8 cellular contexts compared by ENCODE assay signal in the genomic region with DNA sequence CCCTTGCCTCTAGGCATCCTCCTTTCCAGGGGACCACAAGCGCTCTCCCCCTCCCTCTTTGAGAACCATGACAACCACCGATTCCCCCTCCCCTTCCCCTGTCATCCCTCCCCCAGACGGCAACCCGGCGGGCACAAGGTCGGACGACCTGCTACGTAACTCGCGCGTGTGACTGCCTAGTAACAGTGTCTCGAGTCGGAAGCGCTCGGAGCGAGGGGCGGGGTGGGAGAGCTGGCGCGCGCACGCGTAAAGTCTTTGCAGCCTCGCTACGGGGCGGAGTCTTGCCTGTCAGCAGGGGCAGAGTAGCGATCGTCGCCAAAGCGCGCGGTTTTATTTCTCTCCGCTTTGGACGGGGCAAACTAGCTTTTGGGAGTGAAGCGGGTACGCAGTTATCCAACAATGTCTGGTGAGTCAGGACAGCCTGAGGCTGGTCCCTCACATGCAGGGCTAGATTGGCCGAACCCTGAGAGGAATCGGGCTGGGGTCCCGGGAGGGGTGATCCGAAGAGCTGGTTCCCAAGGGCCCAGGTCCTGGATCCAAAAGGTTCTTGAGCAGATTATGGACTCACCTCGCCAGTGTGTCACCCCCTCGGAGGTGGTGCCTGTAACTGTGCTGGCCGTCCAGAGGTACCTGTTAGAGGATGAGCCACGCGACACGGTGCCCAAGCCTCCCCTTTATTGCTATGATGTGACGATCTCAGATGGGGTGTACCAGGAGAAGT. TPM values are rescaled to one million over a fixed set of nuclear protein-coding genes. Genes with fewer than 3 reads are reported as not detected.
DNase-seq lines count a peak whose midpoint lies in the region; ATAC-seq lines count a peak whose summit lies in the region.

RADX (plus strand) TSS at position 297 of the 721 bp plus-strand sequence; CDS start at position 400, 103 bp downstream.

- ATAC-seq in GM18498 (IDR thresholded peaks at IDR 0.05; ENCODE audit: unreplicated experiment) = peak; percentile 98
- peak; percentile 98 for ATAC-seq in HG02678 (IDR thresholded peaks at IDR 0.05; ENCODE audit: unreplicated experiment)

- DNase-seq in NCI-H2081 (lab: John Stamatoyannopoulos, UW) = peak; percentile 96 to 98
- peak; percentile 73 for DNase-seq in activated CD4-positive, CD25-positive, alpha-beta regulatory T cell treated with anti-CD3 and anti-CD28 coated beads, Interleukin-2, amount 50 U/mL, for 72 hours
- peak; percentile 2 for DNase-seq in cerebellum (ENCODE audit: low spot score)
- peak; percentile 40 for DNase-seq in kidney glomerular epithelial cell (lab: John Stamatoyannopoulos, UW)
- peak; percentile 73 to 74 for DNase-seq in stimulated activated CD4-positive, alpha-beta T cell treated with anti-CD3 and anti-CD28 coated beads, Interleukin-15, amount 100 ng/mL, for 48 hours (ENCODE audit: low read depth in 2 of 2)
- no peak for DNase-seq in NAMALWA (ENCODE audit: low spot score)

RNA-seq across cellular contexts. Expression of gene RADX, which starts in this region (rescaled TPM):
- 14.4 TPM for total RNA-seq in cerebellum
